8 cellular contexts compared by ENCODE assay signal in the genomic region with DNA sequence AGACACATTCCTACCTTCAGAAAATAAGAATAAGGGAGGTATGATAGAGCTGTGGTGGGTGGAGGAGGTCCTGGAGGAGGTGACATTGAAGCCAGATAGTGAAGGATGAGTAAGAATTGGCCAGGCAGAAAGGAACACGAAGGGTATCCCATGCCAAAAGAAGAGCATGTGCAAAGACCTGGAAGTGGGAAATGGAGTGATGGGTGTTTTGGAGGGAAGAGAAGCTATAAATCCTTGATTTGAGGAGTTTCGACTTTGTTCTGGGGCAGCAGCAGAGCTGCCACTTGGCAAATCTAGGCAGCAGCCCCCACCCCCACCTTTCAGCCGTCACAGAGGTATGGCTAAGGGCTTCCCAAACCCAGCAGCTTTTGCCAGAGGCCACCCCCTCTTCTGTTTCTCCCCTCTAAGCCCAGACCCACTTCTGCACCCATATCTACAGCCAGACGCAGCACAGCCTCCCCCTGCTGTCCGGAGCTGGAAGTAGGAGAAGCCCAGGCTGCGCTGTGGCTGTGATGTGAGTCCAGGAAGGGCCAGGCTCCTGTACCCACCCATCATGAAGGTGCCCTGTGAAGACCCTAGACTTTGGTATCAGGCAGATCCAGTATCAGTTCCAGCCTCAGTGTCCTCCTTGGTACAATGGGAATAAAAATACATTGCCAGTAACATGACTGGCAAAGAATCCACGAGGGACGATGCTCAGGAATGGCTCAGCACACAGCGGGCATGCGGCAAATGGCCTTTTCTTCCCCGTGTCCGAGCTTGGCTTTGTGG.
DNase-seq lines count a peak whose midpoint lies in the region; ATAC-seq and TF ChIP-seq lines count a peak whose summit lies in the region.

No MANE protein-coding gene starts in this region.

- peaks cover 3% of the 10 kb centered on the region for H3K4me1 ChIP-seq in GM23338 (ENCODE audit: insufficient read depth)

- H3K27ac ChIP-seq in GM23338 (ENCODE audit: low read depth) = no peak overlapping the region

- no peak overlapping the region for H3K27ac Mint-ChIP-seq in GM23338
- H3K27ac Mint-ChIP-seq in activated naive CD4-positive, alpha-beta T cell treated with anti-CD3 and anti-CD28 coated beads, Interleukin-2, amount 50 U/mL, for 72 hours = no peak overlapping the region

- H3K27me3 Mint-ChIP-seq in GM23338 (ENCODE audit: insufficient read depth, low read depth, poor library complexity) = peaks cover 41% of the 10 kb centered on the region

- H3K36me3 ChIP-seq in GM23338 (ENCODE audit: insufficient read depth) = no peaks in the 10 kb centered on the region

- DNase-seq in AML-193 (lab: John Stamatoyannopoulos, UW) (peak; percentile 27 to 28), GM23338 (ENCODE audit: low spot score) (peak; percentile 84), NCI-H460 (ENCODE audit: extremely low read depth, low read depth) (peak; percentile 64), head of caudate nucleus (peak; percentile 58 to 89 (median 78)), putamen (ENCODE audit: low spot score) (peak; percentile 67), GF-D8 (lab: John Stamatoyannopoulos, UW) (no peak)
- peak in 1 of 2 donors; percentile 61 for DNase-seq in activated naive CD4-positive, alpha-beta T cell treated with anti-CD3 and anti-CD28 coated beads, Interleukin-2, amount 50 U/mL, for 72 hours (ENCODE audit: low spot score in 2 of 2)
- no peak for DNase-seq in central memory CD4-positive, alpha-beta T cell

- no peaks in the 10 kb centered on the region for H3K36me3 Mint-ChIP-seq in GM23338 (ENCODE audit: low read depth)
- no peaks in the 10 kb centered on the region for H3K36me3 Mint-ChIP-seq in activated naive CD4-positive, alpha-beta T cell treated with anti-CD3 and anti-CD28 coated beads, Interleukin-2, amount 50 U/mL, for 72 hours

- no peak overlapping the region; the same call in 2 of the 3 replicates for H3K4me3 Mint-ChIP-seq in GM23338

- no peaks in the 10 kb centered on the region; the same call in 2 of the 3 replicates for H3K9me3 Mint-ChIP-seq in GM23338
- H3K9me3 Mint-ChIP-seq in activated naive CD4-positive, alpha-beta T cell treated with anti-CD3 and anti-CD28 coated beads, Interleukin-2, amount 50 U/mL, for 72 hours = no peaks in the 10 kb centered on the region

- H3K4me2 ChIP-seq in GM23338 = no peak overlapping the region; the same call in 1 of the 2 replicates

- TF ChIP-seq CTCF in GM23338 (conservative IDR thresholded peaks at IDR 0.05; ENCODE audit: low read depth in 2 of 2) = peak; percentile 76 to 95

- peak; percentile 67 for ATAC-seq in GM23338
- ATAC-seq in activated naive CD4-positive, alpha-beta T cell treated with anti-CD3 and anti-CD28 coated beads, Interleukin-2, amount 50 U/mL, for 72 hours = peak; percentile 52 to 75

- peaks cover 23% of the 10 kb centered on the region for H3K4me1 Mint-ChIP-seq in GM23338

- no peak overlapping the region for H2AFZ ChIP-seq in GM23338

- H3F3A ChIP-seq in GM23338 (replicated peaks; ENCODE audit: low read depth) = no peaks in the 10 kb centered on the region

- H4K20me1 ChIP-seq in GM23338 (replicated peaks; ENCODE audit: insufficient read depth) = no peaks in the 10 kb centered on the region; the same call in 1 of the 2 replicates

- H3K79me2 ChIP-seq in GM23338 (replicated peaks; ENCODE audit: insufficient read depth) = no peaks in the 10 kb centered on the region

- peaks cover 44% of the 10 kb centered on the region for H3K27me3 ChIP-seq in GM23338 (ENCODE audit: insufficient read depth)

- H3K9me2 ChIP-seq in GM23338 (ENCODE audit: insufficient read depth) = no peaks in the 10 kb centered on the region

- H3K4me3 ChIP-seq in GM23338 = no peak overlapping the region

- intact Hi-C loops in head of caudate nucleus (cut with DNase I) = loop anchor here (5.0 kb wide), 1 partner anchor 189 kb away; a partner anchor contains a TSS

TF ChIP-seq in GM23338, 12 proteins besides CTCF, POLR2A, EP300 and RAD21 (continues in another document):
- TF ChIP-seq NANOG (IDR thresholded peaks at IDR 0.05; ENCODE audit: borderline replicate concordance) (no peak), ZNF331 (CRISPR knock-in tag; IDR thresholded peaks at IDR 0.05; ENCODE audit: low read depth) (no peak), EZH2 (IDR thresholded peaks at IDR 0.05; ENCODE audit: low read depth, unreplicated experiment) (no peak), POLR2AphosphoS5 (IDR thresholded peaks at IDR 0.05; ENCODE audit: low read depth) (no peak), JUNB (IDR thresholded peaks at IDR 0.05; ENCODE audit: unreplicated experiment) (no peak), ZNF114 (CRISPR knock-in tag; IDR thresholded peaks at IDR 0.05) (no peak), EZH2phosphoT487 (IDR thresholded peaks at IDR 0.05; ENCODE audit: unreplicated experiment) (no peak)
- TF ChIP-seq, protein P1, sequence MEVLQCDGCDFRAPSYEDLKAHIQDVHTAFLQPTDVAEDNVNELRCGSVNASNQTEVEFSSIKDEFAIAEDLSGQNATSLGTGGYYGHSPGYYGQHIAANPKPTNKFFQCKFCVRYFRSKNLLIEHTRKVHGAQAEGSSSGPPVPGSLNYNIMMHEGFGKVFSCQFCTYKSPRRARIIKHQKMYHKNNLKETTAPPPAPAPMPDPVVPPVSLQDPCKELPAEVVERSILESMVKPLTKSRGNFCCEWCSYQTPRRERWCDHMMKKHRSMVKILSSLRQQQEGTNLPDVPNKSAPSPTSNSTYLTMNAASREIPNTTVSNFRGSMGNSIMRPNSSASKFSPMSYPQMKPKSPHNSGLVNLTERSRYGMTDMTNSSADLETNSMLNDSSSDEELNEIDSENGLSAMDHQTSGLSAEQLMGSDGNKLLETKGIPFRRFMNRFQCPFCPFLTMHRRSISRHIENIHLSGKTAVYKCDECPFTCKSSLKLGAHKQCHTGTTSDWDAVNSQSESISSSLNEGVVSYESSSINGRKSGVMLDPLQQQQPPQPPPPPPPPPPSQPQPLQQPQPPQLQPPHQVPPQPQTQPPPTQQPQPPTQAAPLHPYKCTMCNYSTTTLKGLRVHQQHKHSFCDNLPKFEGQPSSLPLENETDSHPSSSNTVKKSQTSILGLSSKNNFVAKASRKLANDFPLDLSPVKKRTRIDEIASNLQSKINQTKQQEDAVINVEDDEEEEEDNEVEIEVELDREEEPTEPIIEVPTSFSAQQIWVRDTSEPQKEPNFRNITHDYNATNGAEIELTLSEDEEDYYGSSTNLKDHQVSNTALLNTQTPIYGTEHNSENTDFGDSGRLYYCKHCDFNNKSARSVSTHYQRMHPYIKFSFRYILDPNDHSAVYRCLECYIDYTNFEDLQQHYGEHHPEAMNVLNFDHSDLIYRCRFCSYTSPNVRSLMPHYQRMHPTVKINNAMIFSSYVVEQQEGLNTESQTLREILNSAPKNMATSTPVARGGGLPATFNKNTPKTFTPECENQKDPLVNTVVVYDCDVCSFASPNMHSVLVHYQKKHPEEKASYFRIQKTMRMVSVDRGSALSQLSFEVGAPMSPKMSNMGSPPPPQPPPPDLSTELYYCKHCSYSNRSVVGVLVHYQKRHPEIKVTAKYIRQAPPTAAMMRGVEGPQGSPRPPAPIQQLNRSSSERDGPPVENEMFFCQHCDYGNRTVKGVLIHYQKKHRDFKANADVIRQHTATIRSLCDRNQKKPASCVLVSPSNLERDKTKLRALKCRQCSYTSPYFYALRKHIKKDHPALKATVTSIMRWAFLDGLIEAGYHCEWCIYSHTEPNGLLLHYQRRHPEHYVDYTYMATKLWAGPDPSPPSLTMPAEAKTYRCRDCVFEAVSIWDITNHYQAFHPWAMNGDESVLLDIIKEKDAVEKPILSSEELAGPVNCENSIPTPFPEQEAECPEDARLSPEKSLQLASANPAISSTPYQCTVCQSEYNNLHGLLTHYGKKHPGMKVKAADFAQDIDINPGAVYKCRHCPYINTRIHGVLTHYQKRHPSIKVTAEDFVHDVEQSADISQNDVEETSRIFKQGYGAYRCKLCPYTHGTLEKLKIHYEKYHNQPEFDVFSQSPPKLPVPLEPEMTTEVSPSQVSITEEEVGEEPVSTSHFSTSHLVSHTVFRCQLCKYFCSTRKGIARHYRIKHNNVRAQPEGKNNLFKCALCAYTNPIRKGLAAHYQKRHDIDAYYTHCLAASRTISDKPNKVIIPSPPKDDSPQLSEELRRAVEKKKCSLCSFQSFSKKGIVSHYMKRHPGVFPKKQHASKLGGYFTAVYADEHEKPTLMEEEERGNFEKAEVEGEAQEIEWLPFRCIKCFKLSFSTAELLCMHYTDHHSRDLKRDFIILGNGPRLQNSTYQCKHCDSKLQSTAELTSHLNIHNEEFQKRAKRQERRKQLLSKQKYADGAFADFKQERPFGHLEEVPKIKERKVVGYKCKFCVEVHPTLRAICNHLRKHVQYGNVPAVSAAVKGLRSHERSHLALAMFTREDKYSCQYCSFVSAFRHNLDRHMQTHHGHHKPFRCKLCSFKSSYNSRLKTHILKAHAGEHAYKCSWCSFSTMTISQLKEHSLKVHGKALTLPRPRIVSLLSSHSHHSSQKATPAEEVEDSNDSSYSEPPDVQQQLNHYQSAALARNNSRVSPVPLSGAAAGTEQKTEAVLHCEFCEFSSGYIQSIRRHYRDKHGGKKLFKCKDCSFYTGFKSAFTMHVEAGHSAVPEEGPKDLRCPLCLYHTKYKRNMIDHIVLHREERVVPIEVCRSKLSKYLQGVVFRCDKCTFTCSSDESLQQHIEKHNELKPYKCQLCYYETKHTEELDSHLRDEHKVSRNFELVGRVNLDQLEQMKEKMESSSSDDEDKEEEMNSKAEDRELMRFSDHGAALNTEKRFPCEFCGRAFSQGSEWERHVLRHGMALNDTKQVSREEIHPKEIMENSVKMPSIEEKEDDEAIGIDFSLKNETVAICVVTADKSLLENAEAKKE (CRISPR knock-in tag; IDR thresholded peaks at IDR 0.05) = no peak

Comparison
In these comparisons a context has a peak if more than half of its experiments do, and no peak if none do; other contexts are left out.
1. DNase-seq: peak in AML-193 (2 of 2), GM23338 (single experiment), NCI-H460 (single experiment), head of caudate nucleus (42 of 42) and putamen (single experiment); none in GF-D8 (single experiment) and central memory CD4-positive, alpha-beta T cell (single experiment).